1 cellular context compared by ENCODE assay signal in the genomic region with DNA sequence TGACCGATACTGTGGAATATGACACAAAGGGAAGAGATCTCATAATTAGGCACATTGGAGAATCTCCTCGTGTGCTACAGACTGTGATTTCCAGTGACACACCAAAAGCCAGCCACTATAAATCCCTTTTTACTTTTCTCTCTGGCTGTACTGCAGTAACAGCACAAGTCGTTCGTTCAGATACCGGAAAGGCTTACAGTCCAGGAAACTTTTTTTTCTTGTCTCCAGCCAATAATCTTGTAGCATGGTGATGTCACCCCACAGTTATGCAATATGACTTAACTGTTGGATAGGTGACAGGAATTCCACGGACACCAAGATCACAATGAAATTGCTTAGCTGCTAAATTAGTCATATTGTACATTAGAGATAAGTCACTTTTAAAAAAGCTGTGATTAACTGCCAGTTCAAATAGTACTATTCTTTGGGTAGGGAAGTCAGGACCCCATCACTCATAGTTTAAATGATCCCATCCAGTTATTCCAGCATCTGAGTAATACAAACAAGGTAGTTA.
TF ChIP-seq lines count a peak whose summit lies in the region.

No MANE protein-coding gene starts in this region.

TF ChIP-seq in GM23338, 12 proteins besides CTCF, POLR2A, EP300 and RAD21 (continued from another document):
- TF ChIP-seq, protein P1, sequence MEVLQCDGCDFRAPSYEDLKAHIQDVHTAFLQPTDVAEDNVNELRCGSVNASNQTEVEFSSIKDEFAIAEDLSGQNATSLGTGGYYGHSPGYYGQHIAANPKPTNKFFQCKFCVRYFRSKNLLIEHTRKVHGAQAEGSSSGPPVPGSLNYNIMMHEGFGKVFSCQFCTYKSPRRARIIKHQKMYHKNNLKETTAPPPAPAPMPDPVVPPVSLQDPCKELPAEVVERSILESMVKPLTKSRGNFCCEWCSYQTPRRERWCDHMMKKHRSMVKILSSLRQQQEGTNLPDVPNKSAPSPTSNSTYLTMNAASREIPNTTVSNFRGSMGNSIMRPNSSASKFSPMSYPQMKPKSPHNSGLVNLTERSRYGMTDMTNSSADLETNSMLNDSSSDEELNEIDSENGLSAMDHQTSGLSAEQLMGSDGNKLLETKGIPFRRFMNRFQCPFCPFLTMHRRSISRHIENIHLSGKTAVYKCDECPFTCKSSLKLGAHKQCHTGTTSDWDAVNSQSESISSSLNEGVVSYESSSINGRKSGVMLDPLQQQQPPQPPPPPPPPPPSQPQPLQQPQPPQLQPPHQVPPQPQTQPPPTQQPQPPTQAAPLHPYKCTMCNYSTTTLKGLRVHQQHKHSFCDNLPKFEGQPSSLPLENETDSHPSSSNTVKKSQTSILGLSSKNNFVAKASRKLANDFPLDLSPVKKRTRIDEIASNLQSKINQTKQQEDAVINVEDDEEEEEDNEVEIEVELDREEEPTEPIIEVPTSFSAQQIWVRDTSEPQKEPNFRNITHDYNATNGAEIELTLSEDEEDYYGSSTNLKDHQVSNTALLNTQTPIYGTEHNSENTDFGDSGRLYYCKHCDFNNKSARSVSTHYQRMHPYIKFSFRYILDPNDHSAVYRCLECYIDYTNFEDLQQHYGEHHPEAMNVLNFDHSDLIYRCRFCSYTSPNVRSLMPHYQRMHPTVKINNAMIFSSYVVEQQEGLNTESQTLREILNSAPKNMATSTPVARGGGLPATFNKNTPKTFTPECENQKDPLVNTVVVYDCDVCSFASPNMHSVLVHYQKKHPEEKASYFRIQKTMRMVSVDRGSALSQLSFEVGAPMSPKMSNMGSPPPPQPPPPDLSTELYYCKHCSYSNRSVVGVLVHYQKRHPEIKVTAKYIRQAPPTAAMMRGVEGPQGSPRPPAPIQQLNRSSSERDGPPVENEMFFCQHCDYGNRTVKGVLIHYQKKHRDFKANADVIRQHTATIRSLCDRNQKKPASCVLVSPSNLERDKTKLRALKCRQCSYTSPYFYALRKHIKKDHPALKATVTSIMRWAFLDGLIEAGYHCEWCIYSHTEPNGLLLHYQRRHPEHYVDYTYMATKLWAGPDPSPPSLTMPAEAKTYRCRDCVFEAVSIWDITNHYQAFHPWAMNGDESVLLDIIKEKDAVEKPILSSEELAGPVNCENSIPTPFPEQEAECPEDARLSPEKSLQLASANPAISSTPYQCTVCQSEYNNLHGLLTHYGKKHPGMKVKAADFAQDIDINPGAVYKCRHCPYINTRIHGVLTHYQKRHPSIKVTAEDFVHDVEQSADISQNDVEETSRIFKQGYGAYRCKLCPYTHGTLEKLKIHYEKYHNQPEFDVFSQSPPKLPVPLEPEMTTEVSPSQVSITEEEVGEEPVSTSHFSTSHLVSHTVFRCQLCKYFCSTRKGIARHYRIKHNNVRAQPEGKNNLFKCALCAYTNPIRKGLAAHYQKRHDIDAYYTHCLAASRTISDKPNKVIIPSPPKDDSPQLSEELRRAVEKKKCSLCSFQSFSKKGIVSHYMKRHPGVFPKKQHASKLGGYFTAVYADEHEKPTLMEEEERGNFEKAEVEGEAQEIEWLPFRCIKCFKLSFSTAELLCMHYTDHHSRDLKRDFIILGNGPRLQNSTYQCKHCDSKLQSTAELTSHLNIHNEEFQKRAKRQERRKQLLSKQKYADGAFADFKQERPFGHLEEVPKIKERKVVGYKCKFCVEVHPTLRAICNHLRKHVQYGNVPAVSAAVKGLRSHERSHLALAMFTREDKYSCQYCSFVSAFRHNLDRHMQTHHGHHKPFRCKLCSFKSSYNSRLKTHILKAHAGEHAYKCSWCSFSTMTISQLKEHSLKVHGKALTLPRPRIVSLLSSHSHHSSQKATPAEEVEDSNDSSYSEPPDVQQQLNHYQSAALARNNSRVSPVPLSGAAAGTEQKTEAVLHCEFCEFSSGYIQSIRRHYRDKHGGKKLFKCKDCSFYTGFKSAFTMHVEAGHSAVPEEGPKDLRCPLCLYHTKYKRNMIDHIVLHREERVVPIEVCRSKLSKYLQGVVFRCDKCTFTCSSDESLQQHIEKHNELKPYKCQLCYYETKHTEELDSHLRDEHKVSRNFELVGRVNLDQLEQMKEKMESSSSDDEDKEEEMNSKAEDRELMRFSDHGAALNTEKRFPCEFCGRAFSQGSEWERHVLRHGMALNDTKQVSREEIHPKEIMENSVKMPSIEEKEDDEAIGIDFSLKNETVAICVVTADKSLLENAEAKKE (CRISPR knock-in tag; IDR thresholded peaks at IDR 0.05): no peak
- no peak for TF ChIP-seq POLR2AphosphoS5 (IDR thresholded peaks at IDR 0.05; ENCODE audit: low read depth)
